Comparison of ENCODE assay signal across 1 cellular context in the genomic region with DNA sequence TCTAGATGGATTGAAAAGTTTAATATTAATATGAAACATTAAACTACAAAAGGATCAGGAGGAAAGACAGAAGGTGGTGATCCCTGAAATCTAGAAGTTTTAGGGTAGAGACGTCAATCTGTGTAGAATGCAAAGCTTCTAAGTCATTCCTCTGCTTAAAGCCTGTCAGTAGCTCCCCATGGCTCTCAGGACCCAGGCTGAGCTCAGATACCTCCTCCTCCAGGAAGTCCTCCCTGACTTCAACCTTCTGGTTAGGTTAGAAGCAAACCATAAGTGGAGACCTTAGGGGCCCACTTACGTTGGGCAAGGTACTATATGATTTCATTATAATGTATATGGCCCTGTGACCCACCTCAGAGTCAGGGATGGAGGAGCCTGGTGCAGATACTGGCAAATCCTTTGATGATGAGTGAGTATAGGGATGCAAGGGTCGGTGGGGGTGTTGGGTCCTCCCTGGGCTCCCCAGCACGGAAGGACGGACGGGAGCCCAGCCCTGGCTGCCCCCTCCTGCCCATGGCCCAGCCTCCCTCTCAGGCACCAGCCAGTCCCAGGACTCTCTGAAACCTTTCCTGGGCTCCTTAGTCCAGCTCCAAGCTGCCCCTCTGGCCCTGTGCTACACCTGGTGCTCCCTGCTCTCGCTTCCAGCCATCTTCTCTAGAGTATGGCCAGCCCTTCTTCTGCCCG.
TF ChIP-seq lines count a peak whose summit lies in the region.

No MANE protein-coding gene starts in this region.

TF ChIP-seq in H1, 55 proteins besides CTCF, POLR2A, EP300 and RAD21:
- no peak for TF ChIP-seq JUND (IDR thresholded peaks at IDR 0.05; ENCODE audit: low read length)
- no peak for TF ChIP-seq EGR1 (IDR thresholded peaks at IDR 0.05; ENCODE audit: borderline replicate concordance, low read depth, low read length)
- no peak for TF ChIP-seq ZNF274 (IDR thresholded peaks at IDR 0.05; ENCODE audit: borderline replicate concordance, extremely low read depth, low read length)
- TF ChIP-seq SIX5 (IDR thresholded peaks at IDR 0.05; ENCODE audit: low read depth, low read length): no peak
- no peak for TF ChIP-seq TEAD4 (IDR thresholded peaks at IDR 0.05; ENCODE audit: low read depth, low read length)
- no peak for TF ChIP-seq POLR2AphosphoS5 (IDR thresholded peaks at IDR 0.05; ENCODE audit: low read depth, low read length)
- no peak for TF ChIP-seq CEBPB (IDR thresholded peaks at IDR 0.05; ENCODE audit: low read depth, low read length)
- TF ChIP-seq TCF12 (IDR thresholded peaks at IDR 0.05; ENCODE audit: low read depth, low read length): no peak
- no peak for TF ChIP-seq KDM1A (IDR thresholded peaks at IDR 0.05; ENCODE audit: borderline replicate concordance, low read length)
- no peak for TF ChIP-seq CREB1 (IDR thresholded peaks at IDR 0.05)
- TF ChIP-seq TBP (IDR thresholded peaks at IDR 0.05; ENCODE audit: low read depth, low read length): no peak
TF ChIP-seq in H1: peak in this region for 0.
